18 cellular contexts compared by ENCODE assay signal in the genomic region with DNA sequence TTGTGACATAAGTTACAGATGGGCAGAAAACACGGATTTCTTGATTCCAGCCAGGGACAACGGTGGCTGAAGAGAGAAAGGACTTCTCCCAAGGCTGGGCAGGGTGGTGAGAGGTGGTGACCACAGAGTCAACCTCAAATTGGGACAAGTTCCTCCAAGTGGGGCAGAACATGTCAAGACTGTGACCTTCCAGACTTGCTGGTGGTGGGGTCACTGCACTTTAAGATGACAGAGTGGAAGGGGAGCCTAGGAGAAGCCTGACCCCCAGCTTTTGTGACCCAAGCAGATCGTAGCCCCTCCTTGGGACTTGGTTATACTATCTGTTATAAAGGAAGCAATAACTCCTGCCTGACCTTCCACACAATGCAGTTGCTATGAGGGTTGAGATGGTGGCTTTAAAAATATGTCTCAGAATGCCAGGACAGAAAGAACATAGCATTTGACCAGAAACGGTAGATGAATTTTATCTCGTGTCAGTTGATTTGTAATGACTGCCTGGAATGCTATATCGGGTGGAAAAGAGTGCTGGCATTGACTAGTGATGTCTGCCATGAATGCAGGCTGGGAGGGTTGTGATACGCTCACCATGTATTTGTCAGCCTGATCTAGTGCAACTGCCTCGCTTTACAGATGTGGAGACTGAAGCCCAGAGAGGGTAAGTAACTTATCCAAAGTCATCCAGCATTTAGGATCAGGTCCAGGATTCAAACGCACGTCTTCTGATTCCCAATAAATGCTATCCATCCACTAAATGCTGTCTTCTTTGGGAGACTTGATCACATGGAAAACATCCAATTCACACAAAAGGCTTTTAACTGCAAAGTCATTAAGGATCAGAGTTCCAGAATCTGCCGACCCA. TPM values are rescaled to one million over a fixed set of nuclear protein-coding genes. Genes with fewer than 3 reads are reported as not detected.
A peak's percentile ranks its signal among the peaks of the same experiment; 100 is the strongest.
DNase-seq lines count a peak whose midpoint lies in the region; ATAC-seq, FAIRE-seq and TF ChIP-seq lines count a peak whose summit lies in the region.
"Had no signal": no experiment of that assay in that cellular context is flagged by ENCODE, and none has a peak within 500 bp of the region (broad histone marks: within the 10 kb centered on the region; RNA-seq: fewer than 3 reads in every experiment).

No MANE protein-coding gene starts in this region.

- no peak overlapping the region for H2BK15ac ChIP-seq in H1 (ENCODE audit: low read length)

- no peaks in the 10 kb centered on the region for H3K36me3 ChIP-seq in HepG2 (replicated peaks in 1 of 2; ENCODE audit: control insufficient read depth in 1 of 2, insufficient read depth in 2 of 2, low read length in 2 of 2)
- no peaks in the 10 kb centered on the region for H3K36me3 ChIP-seq in right lobe of liver
- no peaks in the 10 kb centered on the region for H3K36me3 ChIP-seq in H1 (ENCODE audit: control insufficient read depth in 2 of 4, insufficient read depth in 4 of 4, low read length in 3 of 4)
- H3K36me3 ChIP-seq: HAP-1 had no signal

- peaks cover 6% of the 10 kb centered on the region; the same call in 1 of the 2 replicates for H3K4me1 ChIP-seq in HepG2 (ENCODE audit: insufficient read depth, low read length)
- H3K4me1 ChIP-seq in right lobe of liver, result no peaks in the 10 kb centered on the region
- H3K4me1 ChIP-seq in H1 (replicated peaks in 1 of 4; ENCODE audit: control insufficient read depth in 3 of 4, insufficient read depth in 4 of 4, low read length in 3 of 4), result peaks cover 0 to 7% (median 2%) of the 10 kb centered on the region in 4 experiments; a peak in 6 of 7 replicates
- H3K4me1 ChIP-seq: HAP-1 had no signal

- H3K14ac ChIP-seq in H1 (ENCODE audit: insufficient read length), result no peak overlapping the region

- ATAC-seq in HepG2 (no peak), right lobe of liver (no peak)

- H2BK120ac ChIP-seq in H1 (replicated peaks; ENCODE audit: low read depth, low read length), result no peak overlapping the region

- no peak overlapping the region for H3K4ac ChIP-seq in H1 (replicated peaks; ENCODE audit: insufficient read length, low read depth, low read length)

- H3K4me3 ChIP-seq in HepG2 (replicated peaks in 1 of 3; ENCODE audit: insufficient read depth in 1 of 3, low read depth in 2 of 3, low read length in 3 of 3) (no peak overlapping the region), right lobe of liver (no peak overlapping the region), H1 (ENCODE audit: extremely low read depth in 1 of 4, insufficient read depth in 2 of 4, low read depth in 3 of 4, low read length in 4 of 4) (no peak overlapping the region)
- H3K4me3 ChIP-seq: HAP-1 had no signal

- in situ Hi-C loops in HepG2 (cut with HindIII; ENCODE audit: extremely low pct_ligation_motif_present, low pct_unique_long_range_greater_than_20kb), result no loop called here

- H4K5ac ChIP-seq in H1 (ENCODE audit: insufficient read length, low read depth, low read length), result no peak overlapping the region

- H4K8ac ChIP-seq in H1 (ENCODE audit: extremely low read depth, insufficient read depth, low read length), result no peak overlapping the region

- H3K9ac ChIP-seq in HepG2 (ENCODE audit: insufficient read depth, low read depth, low read length) (no peak overlapping the region), H1 (replicated peaks in 1 of 4; ENCODE audit: extremely low read depth in 1 of 4, low read depth in 3 of 4, low read length in 3 of 4) (no peak overlapping the region)

- 17% methylated on average over 10 of the region's 11 CpGs for WGBS in HepG2 (ENCODE audit: low lambda C conversion rate)
- 78% methylated on average over 9 of the region's 11 CpGs for WGBS in right lobe of liver (ENCODE audit: insufficient coverage, low coverage, low lambda C conversion rate, missing lambda C conversion rate)
- WGBS in H1 (ENCODE audit: extremely low coverage in 1 of 2, insufficient coverage in 1 of 2, insufficient read length in 1 of 2, insufficient replicate concordance in 2 of 2, low coverage in 1 of 2, low lambda C conversion rate in 2 of 2, missing lambda C conversion rate in 1 of 2), 2 experiments, result 90% methylated on average over 11 of the region's 11 CpGs; no CpG with 5 or more reads in 1 of the 2 experiments

- BruUV-seq in HepG2 (replicated peaks; lab: Mats Ljungman, UMichigan), result no TSS peak

- no peaks in the 10 kb centered on the region for H3K79me1 ChIP-seq in H1 (ENCODE audit: low read depth, low read length)

- TF ChIP-seq CTCF in HepG2 (CRISPR knock-in tag; IDR thresholded peaks at IDR 0.05) (no peak), right lobe of liver (IDR thresholded peaks at IDR 0.05) (no peak), H1 (IDR thresholded peaks at IDR 0.05; ENCODE audit: control extremely low read depth in 1 of 3, insufficient read depth in 1 of 3, low read depth in 1 of 3, low read length in 3 of 3) (no peak)

- no peak overlapping the region for H2BK5ac ChIP-seq in H1 (ENCODE audit: low read depth, low read length)

- peaks cover 4 to 39% of the 10 kb centered on the region in 2 experiments; a peak in 4 of 5 replicates for H3K27me3 ChIP-seq in HepG2 (ENCODE audit: control insufficient read depth in 1 of 2, insufficient read depth in 2 of 2, low read length in 2 of 2)
- no peaks in the 10 kb centered on the region for H3K27me3 ChIP-seq in right lobe of liver
- H3K27me3 ChIP-seq in H1 (replicated peaks in 1 of 4; ENCODE audit: control insufficient read depth in 3 of 4, extremely low read depth in 1 of 4, insufficient read depth in 3 of 4, low read length in 3 of 4), result 0 out of 7 replicates have a peak, but pooled peaks cover 0 to 3% (median 0%) of the 10 kb centered on the region in 4 experiments

- no peaks in the 10 kb centered on the region for H4K20me1 ChIP-seq in HepG2 (ENCODE audit: insufficient read depth, low read length)
- no peaks in the 10 kb centered on the region for H4K20me1 ChIP-seq in H1 (replicated peaks in 1 of 2; ENCODE audit: control insufficient read depth in 1 of 2, insufficient read depth in 2 of 2, low read length in 2 of 2)

- H3K18ac ChIP-seq in H1 (ENCODE audit: extremely low read depth, low read length), result no peak overlapping the region

- H3K4me2 ChIP-seq in HepG2 (ENCODE audit: low read depth, low read length) (no peak overlapping the region), H1 (ENCODE audit: insufficient read depth in 1 of 2, low read depth in 2 of 2, low read length in 2 of 2) (no peak overlapping the region)

- no peak overlapping the region for H3K23ac ChIP-seq in H1 (ENCODE audit: insufficient read length)

- H4K91ac ChIP-seq in H1 (replicated peaks; ENCODE audit: insufficient read length, low read length), result no peak overlapping the region

- no peak overlapping the region for H2BK12ac ChIP-seq in H1 (ENCODE audit: low read depth, low read length)

- no peak for DNase-seq in HepG2 (ENCODE audit: low spot score)
- no peak for DNase-seq in right lobe of liver
- no peak for DNase-seq in H1 (ENCODE audit: low read depth in 1 of 2, low spot score in 2 of 2)
- peak; percentile 17 for DNase-seq in posterior vena cava (ENCODE audit: low spot score)
- DNase-seq in activated CD4-positive, alpha-beta T cell treated with anti-CD3 and anti-CD28 coated beads, Interleukin-2, amount 50 U/mL, for 4 hours, result no peak
- no peak for DNase-seq in NCI-H510A (lab: John Stamatoyannopoulos, UW)
- DNase-seq: C1 segment of cervical spinal cord; CD4-positive, CD25-positive, alpha-beta regulatory T cell; CD8-positive, alpha-beta memory T cell; COR-L47; DMS 273 treated with DMSO at 0.1 percent for 48 hours; DMS53; DND-41; EL had no signal

- TF ChIP-seq POLR2A in HepG2 (IDR thresholded peaks at IDR 0.05; ENCODE audit: insufficient read depth in 1 of 2, low read depth in 2 of 2, low read length in 2 of 2), result no peak
- TF ChIP-seq POLR2A in right lobe of liver (IDR thresholded peaks at IDR 0.05), result no peak
- TF ChIP-seq POLR2A in H1 (IDR thresholded peaks at IDR 0.05; ENCODE audit: control extremely low read depth in 1 of 2, low read depth in 2 of 2, low read length in 2 of 2), result no peak

- no peaks in the 10 kb centered on the region for H3K79me2 ChIP-seq in HepG2 (ENCODE audit: insufficient read depth, low read length)
- no peaks in the 10 kb centered on the region for H3K79me2 ChIP-seq in H1 (ENCODE audit: control insufficient read depth in 1 of 2, insufficient read depth in 2 of 2, low read length in 2 of 2)

- CTCF ChIA-PET in HepG2 (lab: Yijun Ruan, JAX; ENCODE audit: low intra/inter-chr PET ratio, low total read pairs), result no interaction called here
- CTCF ChIA-PET in H1 (lab: Charles Lee; ENCODE audit: partially characterized antibody), result interaction anchor here (0.9 to 3.7 kb wide), 3 partner anchors 15 to 144 kb away, joined by 3 to 12 read pairs (median 3); no protein-coding TSS in a partner anchor

- FAIRE-seq in HepG2 (lab: Jason Lieb, UNC), result no peak
- no peak for FAIRE-seq in H1 (lab: Jason Lieb, UNC)
- FAIRE-seq: GM12891, GM19239, HTR-8/SVneo had no signal

- H3K56ac ChIP-seq in H1 (replicated peaks; ENCODE audit: insufficient read length, low read depth, low read length), result no peak overlapping the region

- TF ChIP-seq EP300 in HepG2 (IDR thresholded peaks at IDR 0.05; ENCODE audit: low read depth in 2 of 2, low read length in 2 of 2), result no peak
- TF ChIP-seq EP300 in HepG2 (CRISPR knock-in tag; IDR thresholded peaks at IDR 0.05; ENCODE audit: borderline replicate concordance), result no peak
- no peak for TF ChIP-seq EP300 in H1 (IDR thresholded peaks at IDR 0.05; ENCODE audit: borderline replicate concordance in 1 of 2, low read depth in 2 of 2, low read length in 2 of 2)

- H2AFZ ChIP-seq in HepG2 (ENCODE audit: low read length) (no peak overlapping the region), H1 (ENCODE audit: low read length) (no peak overlapping the region)

- TF ChIP-seq RAD21 in HepG2 (CRISPR knock-in tag; IDR thresholded peaks at IDR 0.05) (no peak), H1 (IDR thresholded peaks at IDR 0.05 in 1 of 2, conservative IDR thresholded peaks at IDR 0.05 in 1 of 2; ENCODE audit: low read depth in 2 of 2, low read length in 2 of 2) (no peak)

- no peak overlapping the region for H3K27ac ChIP-seq in HepG2 (ENCODE audit: extremely low read length, insufficient read depth, low read length)
- no peak overlapping the region for H3K27ac ChIP-seq in right lobe of liver
- no peak overlapping the region for H3K27ac ChIP-seq in H1 (ENCODE audit: low read depth, low read length)

- no peaks in the 10 kb centered on the region for H3K9me3 ChIP-seq in HepG2 (ENCODE audit: low read length)
- H3K9me3 ChIP-seq in right lobe of liver, result no peaks in the 10 kb centered on the region
- H3K9me3 ChIP-seq in H1 (ENCODE audit: insufficient read depth in 2 of 2, low read depth in 1 of 2, low read length in 1 of 2), result no peaks in the 10 kb centered on the region
- H3K9me3 ChIP-seq: HAP-1 had no signal

- POLR2A ChIA-PET in HepG2 (lab: Yijun Ruan, JAX), result no interaction called here
- POLR2A ChIA-PET in H1 (lab: Charles Lee; ENCODE audit: partially characterized antibody), result interaction anchor here (1.9 kb wide), 1 partner anchor 9 kb away, joined by 5 read pairs; no protein-coding TSS in a partner anchor

- H3K23me2 ChIP-seq in H1 (ENCODE audit: low read depth, low read length), result no peaks in the 10 kb centered on the region

- intact Hi-C loops in HepG2 (cut with micrococcal nuclease; ENCODE audit: unreplicated experiment), result no loop called here
- intact Hi-C loops in right lobe of liver (cut with DNase I), result no loop called here
- intact Hi-C loops in posterior vena cava (cut with DNase I), result loop anchor here in 1 of 2 donors (10.0 kb wide), 1 partner anchor 426 kb away; no protein-coding TSS in a partner anchor

- no peak overlapping the region for H2AK5ac ChIP-seq in H1 (ENCODE audit: low read depth, low read length)

- H2BK20ac ChIP-seq in H1 (ENCODE audit: low read length), result no peak overlapping the region

RNA-seq across cellular contexts. Expression of a gene that starts 18.3 kb away (rescaled TPM):
- total RNA-seq in HepG2 (2016; rRNA removed; fragmentation: Illumina TruSeq; extraction: Trizol), result 44.1 and 44.6 TPM in 2 replicates
- 13.7 and 15.5 TPM in 2 replicates for total RNA-seq in HepG2 (2016; cell fraction: cytosol; rRNA removed; fragmentation: Illumina TruSeq; extraction: Trizol; ENCODE audit: low read depth)
- 40.1 and 44.0 TPM in 2 replicates for total RNA-seq in HepG2 (2016; cell fraction: insoluble cytoplasmic fraction; rRNA removed; fragmentation: Illumina TruSeq; extraction: Trizol)
- total RNA-seq in HepG2 (2016; cell fraction: membrane; rRNA removed; fragmentation: Illumina TruSeq; extraction: Trizol), result 17.1 and 24.3 TPM in 2 replicates
- 22.6 and 23.7 TPM in 2 replicates for total RNA-seq in HepG2 (2016; cell fraction: nucleus; rRNA removed; fragmentation: Illumina TruSeq; extraction: Trizol)
- polyA plus RNA-seq in HepG2 (2011; rRNA removed), result 63.6 and 86.4 TPM in 2 replicates
- polyA plus RNA-seq in HepG2 (2011; cell fraction: cytosol; rRNA removed), result 76.5 and 98.4 TPM in 2 replicates
- polyA plus RNA-seq in HepG2 (2011; cell fraction: nucleus; rRNA removed), result 54.5 and 63.2 TPM in 2 replicates
- polyA plus RNA-seq in HepG2 (2012), result 53.9 and 67.5 TPM in 2 replicates
- 13.5 and 13.9 TPM in 2 replicates for polyA plus RNA-seq in HepG2 (2016; cell fraction: cytosol; fragmentation: Illumina TruSeq; extraction: Trizol; ENCODE audit: low read depth)
- polyA plus RNA-seq in HepG2 (2016; cell fraction: insoluble cytoplasmic fraction; fragmentation: Illumina TruSeq; extraction: Trizol; ENCODE audit: low read depth), result 41.1 and 43.9 TPM in 2 replicates
- 14.3 and 18.2 TPM in 2 replicates for polyA plus RNA-seq in HepG2 (2016; cell fraction: membrane; fragmentation: Illumina TruSeq; extraction: Trizol; ENCODE audit: low read depth)
- polyA plus RNA-seq in HepG2 (2016; cell fraction: nucleus; fragmentation: Illumina TruSeq; extraction: Trizol; ENCODE audit: insufficient read depth, low read depth), result 31.5 and 36.8 TPM in 2 replicates
- polyA minus RNA-seq in HepG2 (2011; rRNA and poly(A)+ RNA removed; ENCODE audit: low replicate concordance), result 30.9 and 77.7 TPM in 2 replicates
- 20.6 and 23.0 TPM in 2 replicates for polyA minus RNA-seq in HepG2 (2011; cell fraction: cytosol; rRNA and poly(A)+ RNA removed)
- polyA minus RNA-seq in HepG2 (2011; cell fraction: nucleus; rRNA and poly(A)+ RNA removed), result 24.1 and 24.4 TPM in 2 replicates
- total RNA-seq in right lobe of liver, result 100 to 1,000 TPM; 223 to 355 (median 321) TPM
- 22.6 and 23.6 TPM in 2 replicates for total RNA-seq in H1 (2021; fragmentation: NEBNext Ultra II Directional; extraction: Animal tissue kit (Norgen Biotek cat#: 25700))
- 61.6 and 82.8 TPM in 2 replicates for polyA plus RNA-seq in H1 (2011; rRNA removed)
- 53.6 TPM for polyA plus RNA-seq in H1 (2011; cell fraction: cytosol; rRNA removed)
- polyA plus RNA-seq in H1 (2011; cell fraction: nucleus; rRNA removed), result 57.3 TPM
- polyA plus RNA-seq in H1 (2012, experiment 1 of 2), result 20.0 to 33.4 TPM (median 31.7 TPM) in 4 replicates
- 46.9 TPM for polyA plus RNA-seq in H1 (2012, experiment 2 of 2)
- 21.6 TPM for polyA plus RNA-seq in H1 (2013, experiment 1 of 2)
- polyA plus RNA-seq in H1 (2013, experiment 2 of 2), result 21.2 TPM
- polyA minus RNA-seq in H1 (2011; rRNA and poly(A)+ RNA removed), result 15.3 and 16.1 TPM in 2 replicates
- polyA minus RNA-seq in H1 (2011; cell fraction: cytosol; rRNA and poly(A)+ RNA removed), result 15.0 TPM
- polyA minus RNA-seq in H1 (2011; cell fraction: nucleus; rRNA and poly(A)+ RNA removed), result 24.1 TPM
- total RNA-seq in posterior vena cava, result 1 to 10 TPM; 8.9 to 9.3 TPM
- total RNA-seq: CD4-positive, CD25-positive, alpha-beta regulatory T cell had no signal

RNA-seq across cellular contexts. Expression of a gene that starts 18.6 kb away (rescaled TPM):
- total RNA-seq in HepG2 (2016; rRNA removed; fragmentation: Illumina TruSeq; extraction: Trizol) (94.8 and 133 TPM in 2 replicates), right lobe of liver (100 to 1,000 TPM; 153 to 301 (median 214) TPM), posterior vena cava (10 to 100 TPM; 19.7 to 21.0 TPM)
- 214 and 241 TPM in 2 replicates for total RNA-seq in HepG2 (2016; cell fraction: cytosol; rRNA removed; fragmentation: Illumina TruSeq; extraction: Trizol; ENCODE audit: low read depth)
- 83.9 and 129 TPM in 2 replicates for total RNA-seq in HepG2 (2016; cell fraction: insoluble cytoplasmic fraction; rRNA removed; fragmentation: Illumina TruSeq; extraction: Trizol)
- 236 and 281 TPM in 2 replicates for total RNA-seq in HepG2 (2016; cell fraction: membrane; rRNA removed; fragmentation: Illumina TruSeq; extraction: Trizol)
- total RNA-seq in HepG2 (2016; cell fraction: nucleus; rRNA removed; fragmentation: Illumina TruSeq; extraction: Trizol), result 43.0 and 55.9 TPM in 2 replicates
- polyA plus RNA-seq in HepG2 (2011; rRNA removed) (141 and 191 TPM in 2 replicates), H1 (2011; rRNA removed) (124 and 229 TPM in 2 replicates)
- 159 and 302 TPM in 2 replicates for polyA plus RNA-seq in HepG2 (2011; cell fraction: cytosol; rRNA removed)
- polyA plus RNA-seq in HepG2 (2011; cell fraction: nucleus; rRNA removed), result 297 and 319 TPM in 2 replicates
- 112 and 147 TPM in 2 replicates for polyA plus RNA-seq in HepG2 (2012)
- 221 and 245 TPM in 2 replicates for polyA plus RNA-seq in HepG2 (2016; cell fraction: cytosol; fragmentation: Illumina TruSeq; extraction: Trizol; ENCODE audit: low read depth)
- 107 and 116 TPM in 2 replicates for polyA plus RNA-seq in HepG2 (2016; cell fraction: insoluble cytoplasmic fraction; fragmentation: Illumina TruSeq; extraction: Trizol; ENCODE audit: low read depth)
- 209 and 227 TPM in 2 replicates for polyA plus RNA-seq in HepG2 (2016; cell fraction: membrane; fragmentation: Illumina TruSeq; extraction: Trizol; ENCODE audit: low read depth)
- 107 and 117 TPM in 2 replicates for polyA plus RNA-seq in HepG2 (2016; cell fraction: nucleus; fragmentation: Illumina TruSeq; extraction: Trizol; ENCODE audit: insufficient read depth, low read depth)
- polyA minus RNA-seq in HepG2 (2011; rRNA and poly(A)+ RNA removed; ENCODE audit: low replicate concordance), result 17.7 and 144 TPM in 2 replicates
- 94.1 and 104 TPM in 2 replicates for polyA minus RNA-seq in HepG2 (2011; cell fraction: cytosol; rRNA and poly(A)+ RNA removed)
- polyA minus RNA-seq in HepG2 (2011; cell fraction: nucleus; rRNA and poly(A)+ RNA removed), result 39.0 and 46.2 TPM in 2 replicates
- total RNA-seq in H1 (2021; fragmentation: NEBNext Ultra II Directional; extraction: Animal tissue kit (Norgen Biotek cat#: 25700)), result 86.0 and 89.9 TPM in 2 replicates
- polyA plus RNA-seq in H1 (2011; cell fraction: cytosol; rRNA removed), result 146 TPM
- polyA plus RNA-seq in H1 (2011; cell fraction: nucleus; rRNA removed), result 185 TPM
- 52.9 to 98.2 TPM (median 88.2 TPM) in 4 replicates for polyA plus RNA-seq in H1 (2012, experiment 1 of 2)
- polyA plus RNA-seq in H1 (2012, experiment 2 of 2), result 88.4 TPM
- polyA plus RNA-seq in H1 (2013, experiment 1 of 2), result 83.0 TPM
- 81.8 TPM for polyA plus RNA-seq in H1 (2013, experiment 2 of 2)
- 13.0 and 20.1 TPM in 2 replicates for polyA minus RNA-seq in H1 (2011; rRNA and poly(A)+ RNA removed)
- 66.1 TPM for polyA minus RNA-seq in H1 (2011; cell fraction: cytosol; rRNA and poly(A)+ RNA removed)
- 39.9 TPM for polyA minus RNA-seq in H1 (2011; cell fraction: nucleus; rRNA and poly(A)+ RNA removed)

RNA-seq across cellular contexts. Expression of a gene that starts 50.6 kb away (rescaled TPM):
- total RNA-seq in HepG2 (2016; rRNA removed; fragmentation: Illumina TruSeq; extraction: Trizol) (4.5 and 5.3 TPM in 2 replicates), right lobe of liver (1 to 10 TPM; 2.0 to 9.7 (median 4.4) TPM), posterior vena cava (10 to 100 TPM; 20.4 to 22.0 TPM)
- total RNA-seq in HepG2 (2016; cell fraction: cytosol; rRNA removed; fragmentation: Illumina TruSeq; extraction: Trizol; ENCODE audit: low read depth), result 2.1 and 2.4 TPM in 2 replicates
- 3.3 and 4.9 TPM in 2 replicates for total RNA-seq in HepG2 (2016; cell fraction: insoluble cytoplasmic fraction; rRNA removed; fragmentation: Illumina TruSeq; extraction: Trizol)
- total RNA-seq in HepG2 (2016; cell fraction: membrane; rRNA removed; fragmentation: Illumina TruSeq; extraction: Trizol), result 3.7 and 3.8 TPM in 2 replicates
- total RNA-seq in HepG2 (2016; cell fraction: nucleus; rRNA removed; fragmentation: Illumina TruSeq; extraction: Trizol), result 2.9 and 4.4 TPM in 2 replicates
- polyA plus RNA-seq in HepG2 (2011; rRNA removed) (11.7 and 17.4 TPM in 2 replicates), H1 (2011; rRNA removed) (44.0 and 69.0 TPM in 2 replicates)
- 11.0 and 11.5 TPM in 2 replicates for polyA plus RNA-seq in HepG2 (2011; cell fraction: cytosol; rRNA removed)
- 52.2 and 53.1 TPM in 2 replicates for polyA plus RNA-seq in HepG2 (2011; cell fraction: nucleus; rRNA removed)
- 5.3 and 11.6 TPM in 2 replicates for polyA plus RNA-seq in HepG2 (2012)
- polyA plus RNA-seq in HepG2 (2016; cell fraction: cytosol; fragmentation: Illumina TruSeq; extraction: Trizol; ENCODE audit: low read depth), result 2.5 and 3.1 TPM in 2 replicates
- polyA plus RNA-seq in HepG2 (2016; cell fraction: insoluble cytoplasmic fraction; fragmentation: Illumina TruSeq; extraction: Trizol; ENCODE audit: low read depth), result 4.6 and 5.0 TPM in 2 replicates
- polyA plus RNA-seq in HepG2 (2016; cell fraction: membrane; fragmentation: Illumina TruSeq; extraction: Trizol; ENCODE audit: low read depth), result 2.8 and 4.0 TPM in 2 replicates
- 5.0 and 5.9 TPM in 2 replicates for polyA plus RNA-seq in HepG2 (2016; cell fraction: nucleus; fragmentation: Illumina TruSeq; extraction: Trizol; ENCODE audit: insufficient read depth, low read depth)
- 0.28 and 24.0 TPM in 2 replicates for polyA minus RNA-seq in HepG2 (2011; rRNA and poly(A)+ RNA removed; ENCODE audit: low replicate concordance)
- 4.6 and 5.1 TPM in 2 replicates for polyA minus RNA-seq in HepG2 (2011; cell fraction: cytosol; rRNA and poly(A)+ RNA removed)
- polyA minus RNA-seq in HepG2 (2011; cell fraction: nucleus; rRNA and poly(A)+ RNA removed), result 6.8 and 7.3 TPM in 2 replicates
- total RNA-seq in H1 (2021; fragmentation: NEBNext Ultra II Directional; extraction: Animal tissue kit (Norgen Biotek cat#: 25700)), result 35.8 and 39.4 TPM in 2 replicates
- 47.9 TPM for polyA plus RNA-seq in H1 (2011; cell fraction: cytosol; rRNA removed)
- 87.7 TPM for polyA plus RNA-seq in H1 (2011; cell fraction: nucleus; rRNA removed)
- polyA plus RNA-seq in H1 (2012, experiment 1 of 2), result 24.9 to 38.8 TPM (median 38.0 TPM) in 4 replicates
- polyA plus RNA-seq in H1 (2012, experiment 2 of 2), result 36.2 TPM
- 21.4 TPM for polyA plus RNA-seq in H1 (2013, experiment 1 of 2)
- 23.8 TPM for polyA plus RNA-seq in H1 (2013, experiment 2 of 2)
- 22.1 and 45.1 TPM in 2 replicates for polyA minus RNA-seq in H1 (2011; rRNA and poly(A)+ RNA removed)
- 20.6 TPM for polyA minus RNA-seq in H1 (2011; cell fraction: cytosol; rRNA and poly(A)+ RNA removed)
- 27.7 TPM for polyA minus RNA-seq in H1 (2011; cell fraction: nucleus; rRNA and poly(A)+ RNA removed)
